Comparison of ENCODE assay signal across 8 cellular contexts in genomic region chr2:9655441-9656269, GRCh38. TPM values are rescaled to one million over a fixed set of nuclear protein-coding genes. Genes with fewer than 3 reads are reported as not detected.
DNase-seq lines count a peak whose midpoint lies in the region; ATAC-seq, FAIRE-seq and TF ChIP-seq lines count a peak whose summit lies in the region.

No MANE protein-coding gene starts in this region.

- no peak for FAIRE-seq in frontal cortex (lab: Jason Lieb, UNC)

- intact Hi-C loops in lower leg skin (cut with DNase I; ENCODE audit: low total_unique reads) = no loop called here

- TF ChIP-seq POLR2A in lower leg skin (IDR thresholded peaks at IDR 0.05) = no peak

- ATAC-seq in HG03354 (IDR thresholded peaks at IDR 0.05; ENCODE audit: poor library complexity, severe bottlenecking, unreplicated experiment) = peak; percentile 66

- no peak for TF ChIP-seq CTCF in GM12865 (IDR thresholded peaks at IDR 0.05; ENCODE audit: insufficient read depth, low read depth, low read length, missing control alignments)
- no peak for TF ChIP-seq CTCF in lower leg skin (IDR thresholded peaks at IDR 0.05)

- peak overlapping the region; percentile 8; the same call in 1 of the 2 replicates for H3K4me3 ChIP-seq in GM12865 (ENCODE audit: low read depth, low read length)
- H3K4me3 ChIP-seq in lower leg skin (ENCODE audit: low read depth, poor library complexity, severe bottlenecking) = no peak overlapping the region

- 86 to 88% methylated on average over 13 of the region's 13 CpGs for WGBS in lower leg skin, 2 donors

- DNase-seq in GM12865 (ENCODE audit: low read depth) (peak; percentile 87), activated T-helper 1 cell treated with Interleukin-2 at 50 U/mL for 16 hours (ENCODE audit: low read depth) (peak; percentile 12), cerebellum (ENCODE audit: low spot score) (no peak), lower leg skin (ENCODE audit: low spot score in 2 of 2) (no peak), dermis blood vessel endothelial cell (no peak), frontal cortex (ENCODE audit: low spot score in 2 of 2) (no peak)
- DNase-seq in stimulated activated CD4-positive, alpha-beta T cell treated with anti-CD3 and anti-CD28 coated beads, Interleukin-15, amount 100 ng/mL, for 24 hours = peak; percentile 80

RNA-seq across cellular contexts. Expression of gene YWHAQ, which starts 24.9 kb away (rescaled TPM):
- total RNA-seq in cerebellum = 467 TPM
- total RNA-seq in lower leg skin = 100 to 1,000 TPM in 3 of 4 donors, 10 to 100 TPM in 1; 85.6 to 159 (median 121) TPM
- total RNA-seq in dermis blood vessel endothelial cell = 179 and 304 TPM in 2 replicates
- total RNA-seq in frontal cortex = 701 TPM

Comparison
In these comparisons a context has a peak if more than half of its experiments do, and no peak if none do; other contexts are left out.
1. DNase-seq: peak in GM12865 (single experiment), activated T-helper 1 cell treated with Interleukin-2 at 50 U/mL for 16 hours (single experiment) and stimulated activated CD4-positive, alpha-beta T cell treated with anti-CD3 and anti-CD28 coated beads, Interleukin-15, amount 100 ng/mL, for 24 hours (single experiment); none in cerebellum (single experiment), lower leg skin (0 of 2), dermis blood vessel endothelial cell (single experiment) and frontal cortex (0 of 2).